8 cellular contexts compared by ENCODE assay signal in genomic region chr16:75265911-75266701, GRCh38. TPM values are rescaled to one million over a fixed set of nuclear protein-coding genes. Genes with fewer than 3 reads are reported as not detected.
DNase-seq lines count a peak whose midpoint lies in the region; ATAC-seq lines count a peak whose summit lies in the region.

No MANE protein-coding gene starts in this region.

- peak; percentile 68 for DNase-seq in Daoy (ENCODE audit: low read depth)
- peak; percentile 61 to 72 for DNase-seq in SJCRH30
- peak; percentile 66 for DNase-seq in medulla oblongata (ENCODE audit: extremely low spot score)
- no peak for DNase-seq in mesenteric fat pad (ENCODE audit: low spot score)

- ATAC-seq in GM19351 (IDR thresholded peaks at IDR 0.05; ENCODE audit: unreplicated experiment): peak; percentile 74
- ATAC-seq in HG03342 (IDR thresholded peaks at IDR 0.05; ENCODE audit: unreplicated experiment): peak; percentile 59

- no peaks in the 10 kb centered on the region for H3K36me3 ChIP-seq in SJCRH30
- H3K36me3 ChIP-seq in endocrine pancreas (ENCODE audit: control insufficient read depth, insufficient read depth, low read length): no peaks in the 10 kb centered on the region
- H3K36me3 ChIP-seq in thymus (ENCODE audit: control insufficient read depth, insufficient read depth): no peaks in the 10 kb centered on the region

- H3K9ac ChIP-seq in endocrine pancreas (ENCODE audit: control insufficient read depth, insufficient read depth, low read length): peak overlapping the region; percentile 83

- H3K4me1 ChIP-seq in SJCRH30 (peaks cover 20% of the 10 kb centered on the region), endocrine pancreas (ENCODE audit: control insufficient read depth, insufficient read depth, low read length) (no peaks in the 10 kb centered on the region), thymus (ENCODE audit: control insufficient read depth, insufficient read depth, low read length) (no peaks in the 10 kb centered on the region)

- H3K9me3 ChIP-seq in SJCRH30 (replicated peaks) (no peaks in the 10 kb centered on the region), endocrine pancreas (ENCODE audit: control insufficient read depth, low read length) (no peaks in the 10 kb centered on the region), thymus (ENCODE audit: control insufficient read depth) (no peaks in the 10 kb centered on the region)

- 12% methylated on average over 62 of the region's 62 CpGs for WGBS in thymus

- H3K27me3 ChIP-seq in SJCRH30 (no peaks in the 10 kb centered on the region), endocrine pancreas (ENCODE audit: control insufficient read depth, insufficient read depth, low read length) (no peaks in the 10 kb centered on the region), thymus (ENCODE audit: control insufficient read depth, insufficient read depth) (peaks cover 42% of the 10 kb centered on the region)

- peak overlapping the region; percentile 95 for H3K4me3 ChIP-seq in SJCRH30
- H3K4me3 ChIP-seq in endocrine pancreas (ENCODE audit: control insufficient read depth, insufficient read depth, low read length): no peak overlapping the region
- peak overlapping the region; percentile 41 for H3K4me3 ChIP-seq in thymus (ENCODE audit: low read length)

- peak overlapping the region; percentile 43 for H3K27ac ChIP-seq in SJCRH30
- no peak overlapping the region for H3K27ac ChIP-seq in thymus (ENCODE audit: low read depth)

RNA-seq across cellular contexts. Expression of gene BCAR1, which starts 14.7 kb away (rescaled TPM):
- 39.1 and 43.3 TPM in 2 replicates for total RNA-seq in Daoy (2014; rRNA removed; shearing (Covaris generic))
- 17.4 and 21.7 TPM in 2 replicates for total RNA-seq in SJCRH30 (2014; rRNA removed; shearing (Covaris generic))
- 14.5 TPM for polyA plus RNA-seq in thymus
- 86.5 TPM for total RNA-seq in mesenteric fat pad

RNA-seq across cellular contexts. Expression of gene CTRB1, which starts 47.3 kb away (rescaled TPM):
- not detected in 2 replicates for total RNA-seq in Daoy (2014; rRNA removed; shearing (Covaris generic))
- not detected in 2 replicates for total RNA-seq in SJCRH30 (2014; rRNA removed; shearing (Covaris generic))
- polyA plus RNA-seq in thymus: 0.78 TPM
- total RNA-seq in mesenteric fat pad: 4.8 TPM

RNA-seq across cellular contexts. Expression of gene CTRB2, which starts 59.1 kb away (rescaled TPM):
- total RNA-seq in Daoy (2014; rRNA removed; shearing (Covaris generic)): not detected in 2 replicates
- 0.56 TPM in 1 of 2 replicates, not detected in the other for total RNA-seq in SJCRH30 (2014; rRNA removed; shearing (Covaris generic))
- 0.59 TPM for polyA plus RNA-seq in thymus
- 4.1 TPM for total RNA-seq in mesenteric fat pad
